In genomic region chr3:196327405-196327804, GRCh38 we compare ENCODE assay signal across 18 cellular contexts. TPM values are rescaled to one million over a fixed set of nuclear protein-coding genes. Genes with fewer than 3 reads are reported as not detected.
DNase-seq lines count a peak whose midpoint lies in the region; ATAC-seq and TF ChIP-seq lines count a peak whose summit lies in the region.
"Had no signal": no experiment of that assay in that cellular context is flagged by ENCODE, and none has a peak within 500 bp of the region (broad histone marks: within the 10 kb centered on the region; RNA-seq: fewer than 3 reads in every experiment).

No MANE protein-coding gene starts in this region.

- no peak overlapping the region for H4K8ac ChIP-seq in H9 (replicated peaks; ENCODE audit: insufficient read length, low read depth, low read length)

- H2BK12ac ChIP-seq in H9 (ENCODE audit: insufficient read length, low read depth, low read length), result no peak overlapping the region

- no peak overlapping the region for H2AK5ac ChIP-seq in H9 (ENCODE audit: insufficient read length, low read length)

- peaks cover 4% of the 10 kb centered on the region for H3F3A ChIP-seq in neural progenitor cell (ENCODE audit: low read depth)

- H3K36me3 Mint-ChIP-seq in H9 (ENCODE audit: insufficient read depth in 1 of 3, low read depth in 3 of 3) (no peaks in the 10 kb centered on the region), endodermal cell (ENCODE audit: low read depth) (no peaks in the 10 kb centered on the region), neural progenitor cell (no peaks in the 10 kb centered on the region), T-helper 17 cell (ENCODE audit: low read depth) (no peaks in the 10 kb centered on the region)
- H3K36me3 Mint-ChIP-seq: CD8-positive, alpha-beta T cell had no signal

- no peak overlapping the region for H2BK120ac ChIP-seq in H9 (ENCODE audit: low read depth, low read length, poor library complexity, severe bottlenecking)

- ATAC-seq in HG02973 (IDR thresholded peaks at IDR 0.05; ENCODE audit: unreplicated experiment) (no peak), T-helper 17 cell (no peak)
- ATAC-seq: CD8-positive, alpha-beta T cell; Right ventricle myocardium inferior had no signal

- DNase-seq in EL, result peak; percentile 25
- DNase-seq in H9, result peak; percentile 49
- peak; percentile 58 for DNase-seq in endodermal cell
- no peak for DNase-seq in neural progenitor cell (ENCODE audit: low spot score)
- no peak for DNase-seq in middle frontal gyrus (ENCODE audit: extremely low spot score, low spot score)
- no peak for DNase-seq in T-helper 17 cell
- DNase-seq: ACHN; CD8-positive, alpha-beta T cell; DMS79 treated with DMSO at 0.1 percent for 48 hours; KBM-7; NCI-H1092; NCI-H187; NCI-H446; NCI-H748 treated with DMSO at 0.1 percent for 48 hours had no signal

- no peak overlapping the region for H3K4ac ChIP-seq in H9 (ENCODE audit: low read depth, low read length)

- H2BK15ac ChIP-seq in H9 (ENCODE audit: low read depth, low read length), result no peak overlapping the region

- H3K4me1 ChIP-seq in H9 (ENCODE audit: insufficient read depth, low read length) (no peaks in the 10 kb centered on the region), endodermal cell (ENCODE audit: control insufficient read depth, insufficient read depth, low read length) (no peaks in the 10 kb centered on the region), neural progenitor cell (no peaks in the 10 kb centered on the region)

- H3K56ac ChIP-seq in H9 (ENCODE audit: insufficient read length, low read depth, low read length), result no peak overlapping the region

- no peak overlapping the region for H3K9ac ChIP-seq in H9 (ENCODE audit: extremely low read depth, insufficient read length, low read length)
- no peak overlapping the region for H3K9ac ChIP-seq in endodermal cell (ENCODE audit: extremely low read depth, low read length, poor library complexity, severe bottlenecking)
- no peak overlapping the region for H3K9ac ChIP-seq in neural progenitor cell

- H3K4me1 Mint-ChIP-seq in H9 (peaks cover 15 to 26% of the 10 kb centered on the region in 2 experiments), endodermal cell (peaks cover 5% of the 10 kb centered on the region), neural progenitor cell (peaks cover 2% of the 10 kb centered on the region), T-helper 17 cell (no peaks in the 10 kb centered on the region)

- no peak overlapping the region for H3K23ac ChIP-seq in H9 (ENCODE audit: insufficient read length, low read depth, low read length)

- no peak overlapping the region for H3K18ac ChIP-seq in H9 (ENCODE audit: insufficient read length, low read depth, low read length)

- H3K27ac Mint-ChIP-seq in H9, result no peak overlapping the region
- H3K27ac Mint-ChIP-seq in endodermal cell, result peak overlapping the region; percentile 6
- no peak overlapping the region for H3K27ac Mint-ChIP-seq in neural progenitor cell
- no peak overlapping the region for H3K27ac Mint-ChIP-seq in T-helper 17 cell
- H3K27ac Mint-ChIP-seq: CD8-positive, alpha-beta T cell had no signal

- no peak overlapping the region for H4K5ac ChIP-seq in H9 (ENCODE audit: insufficient read length, low read depth, low read length)

- H4K20me1 ChIP-seq in H9 (ENCODE audit: control insufficient read depth, insufficient read depth, insufficient read length) (no peaks in the 10 kb centered on the region), neural progenitor cell (ENCODE audit: low read depth) (no peaks in the 10 kb centered on the region)

- WGBS in H9 (ENCODE audit: extremely low coverage, insufficient read length, low lambda C conversion rate), result no CpG with 5 or more reads among the region's 6 CpGs
- WGBS in endodermal cell (ENCODE audit: insufficient coverage in 1 of 2, insufficient read length in 1 of 2), 2 experiments, result 62 to 72% methylated on average over 3 to 6 of the region's 6 CpGs

- H3K27me3 ChIP-seq in H9 (ENCODE audit: insufficient read depth, low read length) (no peaks in the 10 kb centered on the region), endodermal cell (ENCODE audit: control insufficient read depth, insufficient read depth, low read length, poor library complexity, severe bottlenecking) (no peaks in the 10 kb centered on the region), neural progenitor cell (no peaks in the 10 kb centered on the region)

- no peaks in the 10 kb centered on the region for H3K9me3 ChIP-seq in H9 (ENCODE audit: control insufficient read depth, low read depth, low read length)
- H3K9me3 ChIP-seq in endodermal cell (ENCODE audit: control insufficient read depth, low read length), result no peaks in the 10 kb centered on the region
- H3K9me3 ChIP-seq in neural progenitor cell (ENCODE audit: low read depth), result no peaks in the 10 kb centered on the region
- no peaks in the 10 kb centered on the region for H3K9me3 ChIP-seq in T-helper 17 cell (ENCODE audit: control insufficient read depth, low read length, poor library complexity, severe bottlenecking)
- H3K9me3 ChIP-seq: HAP-1 had no signal

- H2BK20ac ChIP-seq in H9 (ENCODE audit: low read depth, low read length, poor library complexity, severe bottlenecking), result no peak overlapping the region

- H3T11ph ChIP-seq in H9 (ENCODE audit: low read length), result no peak overlapping the region

- H3K9me3 Mint-ChIP-seq in H9 (no peaks in the 10 kb centered on the region), endodermal cell (no peaks in the 10 kb centered on the region), neural progenitor cell (no peaks in the 10 kb centered on the region)
- H3K9me3 Mint-ChIP-seq: CD8-positive, alpha-beta T cell had no signal

- H3K79me2 ChIP-seq in H9 (ENCODE audit: insufficient read depth, low read length), result no peaks in the 10 kb centered on the region
- H3K79me2 ChIP-seq in neural progenitor cell (ENCODE audit: low read depth), result no peaks in the 10 kb centered on the region

- no peak for TF ChIP-seq CTCF in H9 (conservative IDR thresholded peaks at IDR 0.05)
- no peak for TF ChIP-seq CTCF in endodermal cell (conservative IDR thresholded peaks at IDR 0.05)
- TF ChIP-seq CTCF in neural progenitor cell (IDR thresholded peaks at IDR 0.05), result no peak

- H3K4me2 ChIP-seq in H9 (ENCODE audit: insufficient read depth, insufficient read length, low read length), result no peak overlapping the region
- H3K4me2 ChIP-seq in neural progenitor cell, result no peak overlapping the region

- H3K4me3 Mint-ChIP-seq in H9, result no peak overlapping the region
- H3K4me3 Mint-ChIP-seq in endodermal cell, result no peak overlapping the region
- no peak overlapping the region for H3K4me3 Mint-ChIP-seq in neural progenitor cell
- no peak overlapping the region for H3K4me3 Mint-ChIP-seq in T-helper 17 cell
- H3K4me3 Mint-ChIP-seq: CD8-positive, alpha-beta T cell had no signal

- no peak overlapping the region for H3K27ac ChIP-seq in H9 (ENCODE audit: insufficient read length, low read depth, low read length)
- H3K27ac ChIP-seq in endodermal cell (ENCODE audit: low read depth, low read length), result no peak overlapping the region
- H3K27ac ChIP-seq in neural progenitor cell, result no peak overlapping the region

- no peaks in the 10 kb centered on the region for H3K79me1 ChIP-seq in H9 (ENCODE audit: insufficient read depth, low read depth, low read length, poor library complexity, severe bottlenecking)

- H3K27me3 Mint-ChIP-seq in H9 (ENCODE audit: low read depth) (no peaks in the 10 kb centered on the region), endodermal cell (ENCODE audit: insufficient read depth) (no peaks in the 10 kb centered on the region), neural progenitor cell (ENCODE audit: insufficient read depth, low read depth) (peaks cover 2% of the 10 kb centered on the region), T-helper 17 cell (peaks cover 6% of the 10 kb centered on the region)

- H3K4me3 ChIP-seq in endodermal cell (ENCODE audit: low read length) (no peak overlapping the region), neural progenitor cell (no peak overlapping the region)
- H3K4me3 ChIP-seq: HAP-1 had no signal

- no peaks in the 10 kb centered on the region for H3K23me2 ChIP-seq in H9 (ENCODE audit: insufficient read length, low read depth, low read length, poor library complexity, severe bottlenecking)

- no peak overlapping the region; the same call in 1 of the 2 replicates for H3K14ac ChIP-seq in H9 (ENCODE audit: insufficient read depth, low read length)

- H2AFZ ChIP-seq in H9 (ENCODE audit: low read length) (no peak overlapping the region), neural progenitor cell (replicated peaks) (peak overlapping the region; percentile 69)

- H3K36me3 ChIP-seq in endodermal cell (ENCODE audit: control insufficient read depth, insufficient read depth, low read length), result no peaks in the 10 kb centered on the region
- no peaks in the 10 kb centered on the region for H3K36me3 ChIP-seq in neural progenitor cell
- H3K36me3 ChIP-seq: HAP-1 had no signal

- no peak overlapping the region for H2BK5ac ChIP-seq in H9 (ENCODE audit: insufficient read length, low read length)

- H4K91ac ChIP-seq in H9 (ENCODE audit: insufficient read length, low read depth, low read length), result no peak overlapping the region

RNA-seq across cellular contexts. Expression of gene DYNLT2B, which starts 9.4 kb away (rescaled TPM):
- 12.4 and 14.1 TPM in 2 replicates for total RNA-seq in H9 (2021)
- 10 to 100 TPM; 22.6 to 45.5 TPM for total RNA-seq in endodermal cell
- 46.2 TPM for polyA plus RNA-seq in endodermal cell (2013, experiment 1 of 2)
- polyA plus RNA-seq in endodermal cell (2013, experiment 2 of 2), result 52.7 TPM
- 29.9 and 44.8 TPM in 2 replicates for total RNA-seq in neural progenitor cell (ENCODE audit: low replicate concordance)
- total RNA-seq in T-helper 17 cell, result 1 to 10 TPM; 4.8 to 6.8 TPM

RNA-seq across cellular contexts. Expression of gene TM4SF19, which starts 10.8 kb away (rescaled TPM):
- total RNA-seq in H9 (2021) (not detected in 2 replicates), endodermal cell (not detected), neural progenitor cell (ENCODE audit: low replicate concordance) (not detected in 2 replicates), T-helper 17 cell (not detected)
- not detected for polyA plus RNA-seq in endodermal cell (2013, experiment 1 of 2)
- not detected for polyA plus RNA-seq in endodermal cell (2013, experiment 2 of 2)
- total RNA-seq: CD8-positive, alpha-beta T cell; Right ventricle myocardium inferior had no signal
- polyA plus RNA-seq: BJ had no signal

RNA-seq across cellular contexts. Expression of gene PCYT1A, which starts 39.9 kb away (rescaled TPM):
- total RNA-seq in H9 (2021), result 30.9 and 31.6 TPM in 2 replicates
- total RNA-seq in endodermal cell, result 10 to 100 TPM; 30.2 to 32.5 TPM
- polyA plus RNA-seq in endodermal cell (2013, experiment 1 of 2), result 23.9 TPM
- polyA plus RNA-seq in endodermal cell (2013, experiment 2 of 2), result 23.6 TPM
- 24.6 and 29.3 TPM in 2 replicates for total RNA-seq in neural progenitor cell (ENCODE audit: low replicate concordance)
- total RNA-seq in T-helper 17 cell, result 10 to 100 TPM; 78.1 to 82.0 TPM

Comparison
In these comparisons a context has a peak if more than half of its experiments do, and no peak if none do; other contexts are left out.
1. DNase-seq: peak in EL (single experiment), H9 (single experiment) and endodermal cell (single experiment); none in neural progenitor cell (single experiment), middle frontal gyrus (single experiment) and T-helper 17 cell (0 of 3).